8 cellular contexts compared by ENCODE assay signal in the genomic region with DNA sequence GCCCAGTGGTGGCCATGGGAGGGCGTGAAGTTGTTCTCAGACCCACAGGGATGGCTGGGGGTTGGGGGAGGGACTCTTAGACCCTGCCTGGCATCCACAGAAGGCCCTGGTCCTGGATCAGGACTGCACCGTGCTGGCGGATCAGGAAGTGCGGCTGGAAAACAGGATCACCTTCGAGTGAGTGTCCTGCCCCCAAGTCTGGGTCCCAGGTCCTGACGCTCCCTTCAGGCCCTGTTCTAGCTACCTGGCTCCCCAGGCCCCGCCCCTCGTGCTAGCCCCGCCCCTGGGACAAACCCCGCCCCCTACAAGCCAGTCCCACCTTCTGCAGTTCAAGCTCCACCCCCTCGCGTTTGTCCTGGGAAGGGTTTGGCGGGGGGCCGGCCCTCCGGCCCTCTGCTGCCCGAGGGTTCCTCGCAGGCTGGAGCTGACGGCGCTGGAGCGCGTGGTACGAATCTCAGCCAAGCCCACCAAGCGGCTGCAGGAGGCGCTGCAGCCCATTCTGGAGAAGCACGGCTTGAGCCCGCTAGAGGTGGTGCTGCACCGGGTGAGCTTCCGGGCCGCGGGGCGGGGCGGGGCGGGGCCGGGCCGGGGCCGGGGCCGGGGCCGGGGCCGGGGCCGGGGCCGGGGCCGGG. TPM values are rescaled to one million over a fixed set of nuclear protein-coding genes. Genes with fewer than 3 reads are reported as not detected.
DNase-seq lines count a peak whose midpoint lies in the region; ATAC-seq and TF ChIP-seq lines count a peak whose summit lies in the region.

No MANE protein-coding gene starts in this region.

- H3K9me3 Mint-ChIP-seq in activated T-helper 1 cell treated with anti-CD3 and anti-CD28 coated beads, Interleukin-12 subunit alpha, Interleukin-12 subunit beta, Interleukin-2, Interleukin-4 antibody, amounts not matched to agents 30 ng/mL and 10 ng/mL and 1 ng/mL, durations not matched to agents 14 hours and 24 hours and 36 hours: no peaks in the 10 kb centered on the region

- H3K27ac Mint-ChIP-seq in activated T-helper 1 cell treated with anti-CD3 and anti-CD28 coated beads, Interleukin-12 subunit alpha, Interleukin-12 subunit beta, Interleukin-2, Interleukin-4 antibody, amounts not matched to agents 30 ng/mL and 10 ng/mL and 1 ng/mL, durations not matched to agents 14 hours and 24 hours and 36 hours: no peak overlapping the region

- H3K36me3 Mint-ChIP-seq in activated T-helper 1 cell treated with anti-CD3 and anti-CD28 coated beads, Interleukin-12 subunit alpha, Interleukin-12 subunit beta, Interleukin-2, Interleukin-4 antibody, amounts not matched to agents 30 ng/mL and 10 ng/mL and 1 ng/mL, durations not matched to agents 14 hours and 24 hours and 36 hours (ENCODE audit: low read depth): peaks cover 26% of the 10 kb centered on the region

- peak; percentile 69 for TF ChIP-seq CTCF in fibroblast of the aortic adventitia (IDR thresholded peaks at IDR 0.05; ENCODE audit: insufficient read depth, low read length)

- no peaks in the 10 kb centered on the region for H3K36me3 ChIP-seq in neuron (ENCODE audit: insufficient read depth, low read length)

- no peaks in the 10 kb centered on the region for H3K9me3 ChIP-seq in neuron (ENCODE audit: low read length)

- intact Hi-C loops in activated T-helper 1 cell treated with anti-CD3 and anti-CD28 coated beads, Interleukin-12 subunit alpha, Interleukin-12 subunit beta, Interleukin-2, Interleukin-4 antibody, amounts not matched to agents 30 ng/mL and 10 ng/mL and 1 ng/mL, durations not matched to agents 14 hours and 24 hours and 36 hours (cut with micrococcal nuclease): no loop called here

- peak overlapping the region; percentile 69 for H3K4me3 ChIP-seq in fibroblast of the aortic adventitia (ENCODE audit: low read depth, low read length)
- peak overlapping the region; percentile 50 for H3K4me3 ChIP-seq in neuron (ENCODE audit: low read length)

- peak; percentile 60 for ATAC-seq in HG02884 (IDR thresholded peaks at IDR 0.05; ENCODE audit: unreplicated experiment)

- H3K4me1 Mint-ChIP-seq in activated T-helper 1 cell treated with anti-CD3 and anti-CD28 coated beads, Interleukin-12 subunit alpha, Interleukin-12 subunit beta, Interleukin-2, Interleukin-4 antibody, amounts not matched to agents 30 ng/mL and 10 ng/mL and 1 ng/mL, durations not matched to agents 14 hours and 24 hours and 36 hours (ENCODE audit: low read depth): peaks cover 55% of the 10 kb centered on the region

- H3K4me1 ChIP-seq in neuron (ENCODE audit: insufficient read depth, low read length): peaks cover 18% of the 10 kb centered on the region

- H3K27me3 ChIP-seq in neuron (ENCODE audit: insufficient read depth, low read length): no peaks in the 10 kb centered on the region

- peaks cover 2% of the 10 kb centered on the region for H3K27me3 Mint-ChIP-seq in activated T-helper 1 cell treated with anti-CD3 and anti-CD28 coated beads, Interleukin-12 subunit alpha, Interleukin-12 subunit beta, Interleukin-2, Interleukin-4 antibody, amounts not matched to agents 30 ng/mL and 10 ng/mL and 1 ng/mL, durations not matched to agents 14 hours and 24 hours and 36 hours (ENCODE audit: insufficient read depth)

- DNase-seq in EH (ENCODE audit: low read depth) (peak; percentile 86), NCI-H524 treated with DMSO at 0.1 percent for 48 hours (lab: John Stamatoyannopoulos, UW) (peak; percentile 55), fibroblast of the aortic adventitia (ENCODE audit: low read depth) (peak; percentile 82), OCI-M1 (lab: John Stamatoyannopoulos, UW) (no peak), UCSD-AML1 (lab: John Stamatoyannopoulos, UW; ENCODE audit: unreplicated experiment) (no peak)
- DNase-seq in activated T-helper 1 cell treated with anti-CD3 and anti-CD28 coated beads, Interleukin-12 subunit alpha, Interleukin-12 subunit beta, Interleukin-2, Interleukin-4 antibody, amounts not matched to agents 30 ng/mL and 10 ng/mL and 1 ng/mL, durations not matched to agents 14 hours and 24 hours and 36 hours (ENCODE audit: low spot score): peak; percentile 48

- H2AFZ ChIP-seq in neuron (ENCODE audit: low read depth, low read length): no peak overlapping the region

- peak overlapping the region; percentile 61 for H3K4me3 Mint-ChIP-seq in activated T-helper 1 cell treated with anti-CD3 and anti-CD28 coated beads, Interleukin-12 subunit alpha, Interleukin-12 subunit beta, Interleukin-2, Interleukin-4 antibody, amounts not matched to agents 30 ng/mL and 10 ng/mL and 1 ng/mL, durations not matched to agents 14 hours and 24 hours and 36 hours

RNA-seq across cellular contexts. Expression of gene RGS14, which starts 12.9 kb away (rescaled TPM):
- 37.8 and 41.3 TPM in 2 replicates for total RNA-seq in activated T-helper 1 cell treated with anti-CD3 and anti-CD28 coated beads, Interleukin-12 subunit alpha, Interleukin-12 subunit beta, Interleukin-2, Interleukin-4 antibody, amounts not matched to agents 30 ng/mL and 10 ng/mL and 1 ng/mL, durations not matched to agents 14 hours and 24 hours and 36 hours
- total RNA-seq in fibroblast of the aortic adventitia (ENCODE audit: low replicate concordance): 3.1 and 28.9 TPM in 2 replicates

RNA-seq across cellular contexts. Expression of gene SLC34A1, which starts 13.6 kb away (rescaled TPM):
- total RNA-seq in activated T-helper 1 cell treated with anti-CD3 and anti-CD28 coated beads, Interleukin-12 subunit alpha, Interleukin-12 subunit beta, Interleukin-2, Interleukin-4 antibody, amounts not matched to agents 30 ng/mL and 10 ng/mL and 1 ng/mL, durations not matched to agents 14 hours and 24 hours and 36 hours: 0.26 TPM in 1 of 2 replicates, not detected in the other
- total RNA-seq in fibroblast of the aortic adventitia (ENCODE audit: low replicate concordance): not detected in 2 replicates

RNA-seq across cellular contexts. Expression of gene LMAN2, which starts 19.1 kb away (rescaled TPM):
- 108 and 118 TPM in 2 replicates for total RNA-seq in activated T-helper 1 cell treated with anti-CD3 and anti-CD28 coated beads, Interleukin-12 subunit alpha, Interleukin-12 subunit beta, Interleukin-2, Interleukin-4 antibody, amounts not matched to agents 30 ng/mL and 10 ng/mL and 1 ng/mL, durations not matched to agents 14 hours and 24 hours and 36 hours
- total RNA-seq in fibroblast of the aortic adventitia (ENCODE audit: low replicate concordance): 116 and 190 TPM in 2 replicates

RNA-seq across cellular contexts. Expression of gene PFN3, which starts 29.9 kb away (rescaled TPM):
- total RNA-seq in activated T-helper 1 cell treated with anti-CD3 and anti-CD28 coated beads, Interleukin-12 subunit alpha, Interleukin-12 subunit beta, Interleukin-2, Interleukin-4 antibody, amounts not matched to agents 30 ng/mL and 10 ng/mL and 1 ng/mL, durations not matched to agents 14 hours and 24 hours and 36 hours: not detected in 2 replicates
- not detected in 2 replicates for total RNA-seq in fibroblast of the aortic adventitia (ENCODE audit: low replicate concordance)

RNA-seq across cellular contexts. Expression of gene F12, which starts 38.8 kb away (rescaled TPM):
- 1.3 and 2.2 TPM in 2 replicates for total RNA-seq in activated T-helper 1 cell treated with anti-CD3 and anti-CD28 coated beads, Interleukin-12 subunit alpha, Interleukin-12 subunit beta, Interleukin-2, Interleukin-4 antibody, amounts not matched to agents 30 ng/mL and 10 ng/mL and 1 ng/mL, durations not matched to agents 14 hours and 24 hours and 36 hours
- 0.27 and 1.4 TPM in 2 replicates for total RNA-seq in fibroblast of the aortic adventitia (ENCODE audit: low replicate concordance)

Comparison
In these comparisons a context has a peak if more than half of its experiments do, and no peak if none do; other contexts are left out.
1. DNase-seq: peak in EH (single experiment), NCI-H524 treated with DMSO at 0.1 percent for 48 hours (single experiment), activated T-helper 1 cell treated with anti-CD3 and anti-CD28 coated beads, Interleukin-12 subunit alpha, Interleukin-12 subunit beta, Interleukin-2, Interleukin-4 antibody, amounts not matched to agents 30 ng/mL and 10 ng/mL and 1 ng/mL, durations not matched to agents 14 hours and 24 hours and 36 hours (single experiment) and fibroblast of the aortic adventitia (single experiment); none in OCI-M1 (single experiment) and UCSD-AML1 (single experiment).